ENCODE assay signal across 19 cellular contexts in genomic region chr3:32487781-32488526, GRCh38.
"Had no signal": no experiment of that assay in that cellular context is flagged by ENCODE, and none has a peak within 500 bp of the region (broad histone marks: within the 10 kb centered on the region; RNA-seq: fewer than 3 reads in every experiment).

No MANE protein-coding gene starts in this region.

- H3K27ac Mint-ChIP-seq: activated B cell treated with CpG ODN at 0.5 μM for 24 hours; activated CD8-positive, alpha-beta T cell treated with anti-CD3 and anti-CD28 coated beads, Interleukin-2, amount 10 ng/mL, durations not matched to agents 7 days and 5 days; stimulated activated naive CD8-positive, alpha-beta T cell treated with anti-CD3 and anti-CD28 coated beads, Interleukin-15, Interleukin-2, amounts not matched to agents 100 ng/mL and 50 ng/mL, for 24 hours; T-helper 2 cell treated with Interferon-gamma antibody and Interleukin-4, amounts not matched to agents 5 μg/mL and 100 μg/mL, for 36 hours; type B pancreatic cell had no signal

- DNase-seq: activated B cell treated with CpG ODN at 0.5 μM for 24 hours; activated CD4-positive, alpha-beta T cell treated with anti-CD3 and anti-CD28 coated beads for 48 hours; activated CD8-positive, alpha-beta T cell treated with anti-CD3 and anti-CD28 coated beads, Interleukin-2, amount 10 ng/mL, durations not matched to agents 7 days and 5 days; activated gamma-delta T cell; activated T-cell treated with anti-CD3 and anti-CD28 coated beads, Interleukin-2, amount 50 U/mL, for 4 hours; body of pancreas; gastrocnemius medialis; heart left ventricle; left ventricle myocardium superior; mesendoderm; SHP77; stimulated activated CD4-positive, alpha-beta T cell treated with anti-CD3 and anti-CD28 coated beads, Interleukin-12 subunit alpha, Interleukin-12 subunit beta, amount 100 ng/mL, for 4 hours; stimulated activated CD4-positive, alpha-beta T cell treated with anti-CD3 and anti-CD28 coated beads, Interleukin-2, amount 100 ng/mL, for 24 hours had no signal

- H3K4me3 ChIP-seq: body of pancreas, gastrocnemius medialis, heart left ventricle, SK-N-MC had no signal

- H3K4me3 Mint-ChIP-seq: activated B cell treated with CpG ODN at 0.5 μM for 24 hours; activated CD8-positive, alpha-beta T cell treated with anti-CD3 and anti-CD28 coated beads, Interleukin-2, amount 10 ng/mL, durations not matched to agents 7 days and 5 days; activated T-cell treated with anti-CD3 and anti-CD28 coated beads, Interleukin-2, amount 50 U/mL, for 4 hours; natural killer cell treated with Interleukin-12 subunit alpha and Interleukin-12 subunit beta and Interleukin-15 and Interleukin-18, amount 100 ng/mL, for 72 hours; stimulated activated naive CD8-positive, alpha-beta T cell treated with anti-CD3 and anti-CD28 coated beads, Interleukin-15, Interleukin-2, amounts not matched to agents 100 ng/mL and 50 ng/mL, for 24 hours; T-helper 2 cell treated with Interferon-gamma antibody and Interleukin-4, amounts not matched to agents 5 μg/mL and 100 μg/mL, for 36 hours; type B pancreatic cell had no signal

- H3K9me3 Mint-ChIP-seq: activated B cell treated with CpG ODN at 0.5 μM for 24 hours; activated naive CD4-positive, alpha-beta T cell treated with anti-CD3 and anti-CD28 coated beads, Interleukin-2, amount 50 U/mL, for 72 hours; activated T-cell treated with anti-CD3 and anti-CD28 coated beads, Interleukin-2, amount 50 U/mL, for 4 hours; natural killer cell treated with Interleukin-12 subunit alpha and Interleukin-12 subunit beta and Interleukin-15 and Interleukin-18, amount 100 ng/mL, for 72 hours; stimulated activated naive CD8-positive, alpha-beta T cell treated with anti-CD3 and anti-CD28 coated beads, Interleukin-15, Interleukin-2, amounts not matched to agents 100 ng/mL and 50 ng/mL, for 24 hours; T-helper 2 cell treated with Interferon-gamma antibody and Interleukin-4, amounts not matched to agents 5 μg/mL and 100 μg/mL, for 36 hours; type B pancreatic cell had no signal

- H3K27me3 ChIP-seq: body of pancreas, gastrocnemius medialis, heart left ventricle had no signal

- H3K27ac ChIP-seq: body of pancreas, gastrocnemius medialis, heart left ventricle, SK-N-MC had no signal

- ATAC-seq: activated CD8-positive, alpha-beta T cell treated with anti-CD3 and anti-CD28 coated beads, Interleukin-2, amount 10 ng/mL, durations not matched to agents 7 days and 5 days; activated naive CD4-positive, alpha-beta T cell treated with anti-CD3 and anti-CD28 coated beads, Interleukin-2, amount 50 U/mL, for 72 hours; activated T-cell treated with anti-CD3 and anti-CD28 coated beads, Interleukin-2, amount 50 U/mL, for 4 hours; body of pancreas; gastrocnemius medialis; heart left ventricle; left ventricle myocardium superior; natural killer cell treated with Interleukin-12 subunit alpha and Interleukin-12 subunit beta and Interleukin-15 and Interleukin-18, amount 100 ng/mL, for 72 hours had no signal

- H3K27me3 Mint-ChIP-seq: activated B cell treated with CpG ODN at 0.5 μM for 24 hours; natural killer cell treated with Interleukin-12 subunit alpha and Interleukin-12 subunit beta and Interleukin-15 and Interleukin-18, amount 100 ng/mL, for 72 hours; stimulated activated naive CD8-positive, alpha-beta T cell treated with anti-CD3 and anti-CD28 coated beads, Interleukin-15, Interleukin-2, amounts not matched to agents 100 ng/mL and 50 ng/mL, for 24 hours; type B pancreatic cell had no signal

- H3K9me3 ChIP-seq: body of pancreas, gastrocnemius medialis, heart left ventricle had no signal

- H3K4me1 ChIP-seq: gastrocnemius medialis had no signal
